In genomic region chr12:67647547-67648305, GRCh38 we compare ENCODE assay signal across 1 cellular context.
TF ChIP-seq lines count a peak whose summit lies in the region.

No MANE protein-coding gene starts in this region.

TF ChIP-seq in HepG2, 621 proteins besides CTCF, POLR2A, EP300 and RAD21 (continued from another document and continues in another):
- no peak for TF ChIP-seq FIP1L1 (IDR thresholded peaks at IDR 0.05; ENCODE audit: borderline replicate concordance, insufficient read depth, low read depth, low read length)
- no peak for TF ChIP-seq ATM (IDR thresholded peaks at IDR 0.05; ENCODE audit: borderline replicate concordance)
- TF ChIP-seq ZNF275 (CRISPR knock-in tag; IDR thresholded peaks at IDR 0.05; ENCODE audit: borderline replicate concordance): no peak
- no peak for TF ChIP-seq U2AF2 (IDR thresholded peaks at IDR 0.05; ENCODE audit: low read depth, low read length)
- no peak for TF ChIP-seq NCOR1 (IDR thresholded peaks at IDR 0.05; ENCODE audit: borderline replicate concordance, low read length)
- TF ChIP-seq SRSF9 (IDR thresholded peaks at IDR 0.05; ENCODE audit: borderline replicate concordance, insufficient read depth, low read depth, low read length, poor library complexity, severe bottlenecking): no peak
- TF ChIP-seq, protein P1, sequence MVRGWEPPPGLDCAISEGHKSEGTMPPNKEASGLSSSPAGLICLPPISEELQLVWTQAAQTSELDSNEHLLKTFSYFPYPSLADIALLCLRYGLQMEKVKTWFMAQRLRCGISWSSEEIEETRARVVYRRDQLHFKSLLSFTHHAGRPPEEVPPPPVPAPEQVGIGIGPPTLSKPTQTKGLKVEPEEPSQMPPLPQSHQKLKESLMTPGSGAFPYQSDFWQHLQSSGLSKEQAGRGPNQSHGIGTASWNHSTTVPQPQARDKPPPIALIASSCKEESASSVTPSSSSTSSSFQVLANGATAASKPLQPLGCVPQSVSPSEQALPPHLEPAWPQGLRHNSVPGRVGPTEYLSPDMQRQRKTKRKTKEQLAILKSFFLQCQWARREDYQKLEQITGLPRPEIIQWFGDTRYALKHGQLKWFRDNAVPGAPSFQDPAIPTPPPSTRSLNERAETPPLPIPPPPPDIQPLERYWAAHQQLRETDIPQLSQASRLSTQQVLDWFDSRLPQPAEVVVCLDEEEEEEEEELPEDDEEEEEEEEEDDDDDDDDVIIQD (CRISPR knock-in tag; IDR thresholded peaks at IDR 0.05; ENCODE audit: low read depth): no peak
- TF ChIP-seq ZSCAN21 (CRISPR knock-in tag; IDR thresholded peaks at IDR 0.05; ENCODE audit: borderline replicate concordance): no peak
- no peak for TF ChIP-seq ZBTB37 (CRISPR knock-in tag; IDR thresholded peaks at IDR 0.05)
- no peak for TF ChIP-seq YY1 (IDR thresholded peaks at IDR 0.05; ENCODE audit: insufficient read depth, insufficient replicate concordance, low read depth, low read length)
- TF ChIP-seq ZFP36L1 (CRISPR knock-in tag; IDR thresholded peaks at IDR 0.05): no peak
- TF ChIP-seq U2AF1 (optimal IDR thresholded peaks at IDR 0.05; ENCODE audit: low read depth, low read length): no peak
- TF ChIP-seq ZNF335 (CRISPR knock-in tag; IDR thresholded peaks at IDR 0.05): no peak
- no peak for TF ChIP-seq ZNF776 (CRISPR knock-in tag; IDR thresholded peaks at IDR 0.05)
- no peak for TF ChIP-seq MEIS1 (CRISPR knock-in tag; IDR thresholded peaks at IDR 0.05; ENCODE audit: borderline replicate concordance)
- TF ChIP-seq ZGPAT (CRISPR knock-in tag; IDR thresholded peaks at IDR 0.05): no peak
- TF ChIP-seq GMEB1 (CRISPR knock-in tag; IDR thresholded peaks at IDR 0.05; ENCODE audit: borderline replicate concordance): no peak
- TF ChIP-seq AHR (CRISPR knock-in tag; IDR thresholded peaks at IDR 0.05): no peak
- TF ChIP-seq SMYD3 (CRISPR knock-in tag; IDR thresholded peaks at IDR 0.05): no peak
- no peak for TF ChIP-seq SATB2 (CRISPR knock-in tag; IDR thresholded peaks at IDR 0.05)
- TF ChIP-seq ZNF589 (CRISPR knock-in tag; conservative IDR thresholded peaks at IDR 0.05): no peak
- TF ChIP-seq, protein P2, sequence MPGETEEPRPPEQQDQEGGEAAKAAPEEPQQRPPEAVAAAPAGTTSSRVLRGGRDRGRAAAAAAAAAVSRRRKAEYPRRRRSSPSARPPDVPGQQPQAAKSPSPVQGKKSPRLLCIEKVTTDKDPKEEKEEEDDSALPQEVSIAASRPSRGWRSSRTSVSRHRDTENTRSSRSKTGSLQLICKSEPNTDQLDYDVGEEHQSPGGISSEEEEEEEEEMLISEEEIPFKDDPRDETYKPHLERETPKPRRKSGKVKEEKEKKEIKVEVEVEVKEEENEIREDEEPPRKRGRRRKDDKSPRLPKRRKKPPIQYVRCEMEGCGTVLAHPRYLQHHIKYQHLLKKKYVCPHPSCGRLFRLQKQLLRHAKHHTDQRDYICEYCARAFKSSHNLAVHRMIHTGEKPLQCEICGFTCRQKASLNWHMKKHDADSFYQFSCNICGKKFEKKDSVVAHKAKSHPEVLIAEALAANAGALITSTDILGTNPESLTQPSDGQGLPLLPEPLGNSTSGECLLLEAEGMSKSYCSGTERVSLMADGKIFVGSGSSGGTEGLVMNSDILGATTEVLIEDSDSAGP (CRISPR knock-in tag; IDR thresholded peaks at IDR 0.05; ENCODE audit: borderline replicate concordance): no peak; the same call in 1 of the 2 replicates
- TF ChIP-seq, protein P3, sequence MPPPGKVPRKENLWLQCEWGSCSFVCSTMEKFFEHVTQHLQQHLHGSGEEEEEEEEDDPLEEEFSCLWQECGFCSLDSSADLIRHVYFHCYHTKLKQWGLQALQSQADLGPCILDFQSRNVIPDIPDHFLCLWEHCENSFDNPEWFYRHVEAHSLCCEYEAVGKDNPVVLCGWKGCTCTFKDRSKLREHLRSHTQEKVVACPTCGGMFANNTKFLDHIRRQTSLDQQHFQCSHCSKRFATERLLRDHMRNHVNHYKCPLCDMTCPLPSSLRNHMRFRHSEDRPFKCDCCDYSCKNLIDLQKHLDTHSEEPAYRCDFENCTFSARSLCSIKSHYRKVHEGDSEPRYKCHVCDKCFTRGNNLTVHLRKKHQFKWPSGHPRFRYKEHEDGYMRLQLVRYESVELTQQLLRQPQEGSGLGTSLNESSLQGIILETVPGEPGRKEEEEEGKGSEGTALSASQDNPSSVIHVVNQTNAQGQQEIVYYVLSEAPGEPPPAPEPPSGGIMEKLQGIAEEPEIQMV (CRISPR knock-in tag; IDR thresholded peaks at IDR 0.05; ENCODE audit: low read depth): no peak
- TF ChIP-seq SIN3A (IDR thresholded peaks at IDR 0.05; ENCODE audit: borderline replicate concordance, low read depth, low read length): peak; percentile 79; the same call in 1 of the 2 replicates
- no peak for TF ChIP-seq RCOR2 (CRISPR knock-in tag; IDR thresholded peaks at IDR 0.05)
- no peak for TF ChIP-seq ZFY (CRISPR knock-in tag; IDR thresholded peaks at IDR 0.05)
- 0 out of 2 replicates have a peak, but pooled peaks have one; percentile 28 for TF ChIP-seq FOXK2 (IDR thresholded peaks at IDR 0.05)
- TF ChIP-seq ZC3H4 (CRISPR knock-in tag; IDR thresholded peaks at IDR 0.05; ENCODE audit: borderline replicate concordance): no peak
- no peak for TF ChIP-seq SKIL (CRISPR knock-in tag; IDR thresholded peaks at IDR 0.05; ENCODE audit: borderline replicate concordance)
- TF ChIP-seq, protein P4, sequence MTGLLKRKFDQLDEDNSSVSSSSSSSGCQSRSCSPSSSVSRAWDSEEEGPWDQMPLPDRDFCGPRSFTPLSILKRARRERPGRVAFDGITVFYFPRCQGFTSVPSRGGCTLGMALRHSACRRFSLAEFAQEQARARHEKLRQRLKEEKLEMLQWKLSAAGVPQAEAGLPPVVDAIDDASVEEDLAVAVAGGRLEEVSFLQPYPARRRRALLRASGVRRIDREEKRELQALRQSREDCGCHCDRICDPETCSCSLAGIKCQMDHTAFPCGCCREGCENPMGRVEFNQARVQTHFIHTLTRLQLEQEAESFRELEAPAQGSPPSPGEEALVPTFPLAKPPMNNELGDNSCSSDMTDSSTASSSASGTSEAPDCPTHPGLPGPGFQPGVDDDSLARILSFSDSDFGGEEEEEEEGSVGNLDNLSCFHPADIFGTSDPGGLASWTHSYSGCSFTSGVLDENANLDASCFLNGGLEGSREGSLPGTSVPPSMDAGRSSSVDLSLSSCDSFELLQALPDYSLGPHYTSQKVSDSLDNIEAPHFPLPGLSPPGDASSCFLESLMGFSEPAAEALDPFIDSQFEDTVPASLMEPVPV (CRISPR knock-in tag; IDR thresholded peaks at IDR 0.05): peak; percentile 35; the same call in 1 of the 2 replicates
- no peak for TF ChIP-seq ZFAT (CRISPR knock-in tag; conservative IDR thresholded peaks at IDR 0.05)
- TF ChIP-seq, protein P5, sequence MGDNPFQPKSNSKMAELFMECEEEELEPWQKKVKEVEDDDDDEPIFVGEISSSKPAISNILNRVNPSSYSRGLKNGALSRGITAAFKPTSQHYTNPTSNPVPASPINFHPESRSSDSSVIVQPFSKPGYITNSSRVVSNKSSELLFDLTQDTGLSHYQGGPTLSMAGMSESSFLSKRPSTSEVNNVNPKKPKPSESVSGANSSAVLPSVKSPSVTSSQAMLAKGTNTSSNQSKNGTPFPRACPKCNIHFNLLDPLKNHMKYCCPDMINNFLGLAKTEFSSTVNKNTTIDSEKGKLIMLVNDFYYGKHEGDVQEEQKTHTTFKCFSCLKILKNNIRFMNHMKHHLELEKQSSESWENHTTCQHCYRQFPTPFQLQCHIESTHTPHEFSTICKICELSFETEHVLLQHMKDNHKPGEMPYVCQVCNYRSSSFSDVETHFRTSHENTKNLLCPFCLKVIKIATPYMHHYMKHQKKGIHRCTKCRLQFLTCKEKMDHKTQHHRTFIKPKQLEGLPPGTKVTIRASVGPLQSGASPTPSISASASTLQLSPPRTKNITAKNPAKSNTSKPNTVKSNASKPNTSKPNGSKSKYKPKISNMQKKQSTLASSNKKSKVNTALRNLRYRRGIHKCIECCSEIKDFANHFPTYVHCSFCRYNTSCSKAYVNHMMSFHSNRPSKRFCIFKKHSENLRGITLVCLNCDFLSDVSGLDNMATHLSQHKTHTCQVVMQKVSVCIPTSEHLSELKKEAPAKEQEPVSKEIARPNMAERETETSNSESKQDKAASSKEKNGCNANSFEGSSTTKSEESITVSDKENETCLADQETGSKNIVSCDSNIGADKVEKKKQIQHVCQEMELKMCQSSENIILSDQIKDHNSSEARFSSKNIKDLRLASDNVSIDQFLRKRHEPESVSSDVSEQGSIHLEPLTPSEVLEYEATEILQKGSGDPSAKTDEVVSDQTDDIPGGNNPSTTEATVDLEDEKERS (CRISPR knock-in tag; IDR thresholded peaks at IDR 0.05): 0 out of 2 replicates have a peak, but pooled peaks have one; percentile 9
- TF ChIP-seq IRX3 (CRISPR knock-in tag; IDR thresholded peaks at IDR 0.05; ENCODE audit: borderline replicate concordance, low read depth): 0 out of 2 replicates have a peak, but pooled peaks have one; percentile 35
- TF ChIP-seq, protein P6, sequence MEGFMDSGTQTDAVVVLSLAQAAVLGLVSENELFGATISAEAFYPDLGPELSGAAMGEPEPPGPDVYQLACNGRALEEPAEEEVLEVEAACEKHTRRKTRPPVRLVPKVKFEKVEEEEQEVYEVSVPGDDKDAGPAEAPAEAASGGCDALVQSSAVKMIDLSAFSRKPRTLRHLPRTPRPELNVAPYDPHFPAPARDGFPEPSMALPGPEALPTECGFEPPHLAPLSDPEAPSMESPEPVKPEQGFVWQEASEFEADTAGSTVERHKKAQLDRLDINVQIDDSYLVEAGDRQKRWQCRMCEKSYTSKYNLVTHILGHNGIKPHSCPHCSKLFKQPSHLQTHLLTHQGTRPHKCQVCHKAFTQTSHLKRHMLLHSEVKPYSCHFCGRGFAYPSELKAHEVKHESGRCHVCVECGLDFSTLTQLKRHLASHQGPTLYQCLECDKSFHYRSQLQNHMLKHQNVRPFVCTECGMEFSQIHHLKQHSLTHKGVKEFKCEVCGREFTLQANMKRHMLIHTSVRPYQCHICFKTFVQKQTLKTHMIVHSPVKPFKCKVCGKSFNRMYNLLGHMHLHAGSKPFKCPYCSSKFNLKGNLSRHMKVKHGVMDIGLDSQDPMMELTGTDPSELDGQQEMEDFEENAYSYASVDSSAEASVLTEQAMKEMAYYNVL (CRISPR knock-in tag; IDR thresholded peaks at IDR 0.05; ENCODE audit: borderline replicate concordance): no peak
- TF ChIP-seq ZNF367 (CRISPR knock-in tag; IDR thresholded peaks at IDR 0.05; ENCODE audit: borderline replicate concordance): no peak
- no peak for TF ChIP-seq CENPT (CRISPR knock-in tag; IDR thresholded peaks at IDR 0.05; ENCODE audit: low read depth)
- TF ChIP-seq TAF1 (CRISPR knock-in tag; IDR thresholded peaks at IDR 0.05): no peak
- TF ChIP-seq SNRNP70 (IDR thresholded peaks at IDR 0.05; ENCODE audit: low read depth, low read length): no peak
